ENCODE assay signal across 30 cellular contexts in the genomic region with DNA sequence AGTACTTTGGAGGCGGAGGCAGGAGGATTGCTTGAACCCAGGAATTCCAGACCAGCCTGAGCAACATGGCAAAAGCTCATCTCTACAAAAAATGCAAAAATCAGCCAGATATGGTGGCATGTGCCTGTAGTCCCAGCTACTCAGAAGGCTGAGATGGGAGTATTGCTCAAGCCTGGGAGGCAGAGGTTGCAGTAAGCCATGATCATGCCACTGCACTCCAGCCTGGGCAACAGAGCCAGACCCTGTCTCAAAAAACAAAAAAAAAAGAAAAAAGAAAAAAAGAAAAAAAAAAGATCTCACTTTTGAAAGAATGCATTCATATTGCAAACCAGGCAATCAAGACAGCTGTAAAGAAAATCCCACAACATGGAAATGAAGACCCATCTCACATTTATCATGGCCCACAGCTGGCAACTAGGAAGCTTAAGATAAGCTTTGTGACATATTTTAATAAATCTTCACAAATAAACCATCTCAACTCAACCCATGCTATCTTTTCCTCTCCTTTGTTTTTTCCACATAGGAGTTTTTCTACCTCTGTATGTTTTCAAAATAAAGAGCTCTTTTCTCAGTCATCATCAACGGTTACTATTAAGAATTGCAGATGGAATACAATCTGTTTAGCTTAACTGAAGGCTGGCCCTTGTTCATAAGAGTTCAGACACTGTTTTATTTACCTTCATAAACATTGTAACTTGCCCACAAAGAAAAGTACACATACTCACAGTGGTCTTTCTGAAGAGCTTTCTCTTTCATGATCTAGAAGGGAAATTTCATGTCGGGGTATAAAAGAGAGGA.
"Had no signal": no experiment of that assay in that cellular context is flagged by ENCODE, and none has a peak within 500 bp of the region (broad histone marks: within the 10 kb centered on the region; RNA-seq: fewer than 3 reads in every experiment).

No MANE protein-coding gene starts in this region.

- H3K4me3 ChIP-seq: colonic mucosa, esophagus muscularis mucosa, gastroesophageal sphincter, heart right ventricle, lung, prostate gland, right atrium auricular region, sigmoid colon, spleen, thoracic aorta, tibial nerve, vagina had no signal

- H3K27ac ChIP-seq: colonic mucosa, esophagus muscularis mucosa, foreskin keratinocyte, gastroesophageal sphincter, heart right ventricle, prostate gland, right atrium auricular region, sigmoid colon, spleen, thoracic aorta, tibial nerve, vagina had no signal

- H3K9me3 ChIP-seq: colonic mucosa, prostate gland, sigmoid colon, tibial nerve, vagina had no signal

- H3K4me1 Mint-ChIP-seq: immature natural killer cell; memory B cell; naive thymus-derived CD4-positive, alpha-beta T cell; stimulated activated memory B cell treated with anti-CD40 and anti-IgM and Interleukin-4, amounts not matched to agents 10 μg/mL and 1 μg/mL and 100 μg/mL, for 72 hours had no signal

- ATAC-seq: foreskin keratinocyte; gastroesophageal sphincter; heart right ventricle; naive thymus-derived CD4-positive, alpha-beta T cell; stimulated activated memory B cell treated with anti-CD40 and anti-IgM and Interleukin-4, amounts not matched to agents 10 μg/mL and 1 μg/mL and 100 μg/mL, for 72 hours; stimulated activated naive CD8-positive, alpha-beta T cell treated with anti-CD3 and anti-CD28 coated beads, Interleukin-15, Interleukin-2, amounts not matched to agents 100 U/mL and 50 U/mL, for 24 hours had no signal

- H3K4me1 ChIP-seq: colonic mucosa, heart right ventricle, prostate gland, right atrium auricular region, spleen, vagina had no signal

- DNase-seq: colonic mucosa; effector CD8-positive, alpha-beta T cell; endodermal cell; foreskin keratinocyte; glutamatergic neuron; heart right ventricle; hypothalamus; immature natural killer cell; islet precursor cell; kidney glomerular epithelial cell; midbrain; naive thymus-derived CD4-positive, alpha-beta T cell; nucleus accumbens; sigmoid colon; spleen; stimulated activated CD4-positive, alpha-beta T cell treated with anti-CD3 and anti-CD28 coated beads, Interleukin-4, amount 100 ng/mL, for 4 hours; stimulated activated naive CD8-positive, alpha-beta T cell treated with anti-CD3 and anti-CD28 coated beads, Interleukin-15, Interleukin-2, amounts not matched to agents 100 U/mL and 50 U/mL, for 24 hours had no signal

- H3K27ac Mint-ChIP-seq: dendritic cell treated with granulocyte-macrophage colony-stimulating factor and Interleukin-4, amounts not matched to agents 40 ng/mL and 50 ng/mL, for 4 days; endodermal cell; immature natural killer cell; memory B cell; naive thymus-derived CD4-positive, alpha-beta T cell; nephron; stimulated activated memory B cell treated with anti-CD40 and anti-IgM and Interleukin-4, amounts not matched to agents 10 μg/mL and 1 μg/mL and 100 μg/mL, for 72 hours had no signal

- H3K4me3 Mint-ChIP-seq: dendritic cell treated with granulocyte-macrophage colony-stimulating factor and Interleukin-4, amounts not matched to agents 40 ng/mL and 50 ng/mL, for 4 days; endodermal cell; immature natural killer cell; memory B cell; naive thymus-derived CD4-positive, alpha-beta T cell; nephron; stimulated activated memory B cell treated with anti-CD40 and anti-IgM and Interleukin-4, amounts not matched to agents 10 μg/mL and 1 μg/mL and 100 μg/mL, for 72 hours had no signal

- H3K9me3 Mint-ChIP-seq: dendritic cell treated with granulocyte-macrophage colony-stimulating factor and Interleukin-4, amounts not matched to agents 40 ng/mL and 50 ng/mL, for 4 days; immature natural killer cell; stimulated activated memory B cell treated with anti-CD40 and anti-IgM and Interleukin-4, amounts not matched to agents 10 μg/mL and 1 μg/mL and 100 μg/mL, for 72 hours had no signal

- FAIRE-seq: endothelial cell of umbilical vein had no signal

- H3K36me3 ChIP-seq: colonic mucosa, esophagus muscularis mucosa, gastroesophageal sphincter, heart right ventricle, prostate gland, right atrium auricular region, sigmoid colon, spleen, thoracic aorta, tibial nerve, vagina had no signal

- H3K27me3 ChIP-seq: colonic mucosa, esophagus muscularis mucosa, foreskin keratinocyte, gastroesophageal sphincter, heart right ventricle, right atrium auricular region, sigmoid colon, spleen, tibial nerve, vagina had no signal

- H3K36me3 Mint-ChIP-seq: immature natural killer cell; memory B cell; naive thymus-derived CD4-positive, alpha-beta T cell; stimulated activated memory B cell treated with anti-CD40 and anti-IgM and Interleukin-4, amounts not matched to agents 10 μg/mL and 1 μg/mL and 100 μg/mL, for 72 hours had no signal
